Comparison of ENCODE assay signal across 15 cellular contexts in genomic region chr7:106369349-106369748, GRCh38.
A peak's percentile ranks its signal among the peaks of the same experiment; 100 is the strongest.
DNase-seq lines count a peak whose midpoint lies in the region; ATAC-seq and TF ChIP-seq lines count a peak whose summit lies in the region.
"Had no signal": no experiment of that assay in that cellular context is flagged by ENCODE, and none has a peak within 500 bp of the region (broad histone marks: within the 10 kb centered on the region; RNA-seq: fewer than 3 reads in every experiment).

No MANE protein-coding gene starts in this region.

- no peak overlapping the region for H3K4me3 Mint-ChIP-seq in natural killer cell
- H3K4me3 Mint-ChIP-seq: CD4-positive, alpha-beta memory T cell had no signal

- DNase-seq in stimulated activated CD4-positive, alpha-beta T cell treated with anti-CD3 and anti-CD28 coated beads, Interleukin-15, amount 100 ng/mL, for 24 hours, result peak; percentile 30
- no peak for DNase-seq in stimulated activated CD4-positive, alpha-beta T cell treated with anti-CD3 and anti-CD28 coated beads, Interleukin-4, amount 100 ng/mL, for 4 hours
- no peak for DNase-seq in RWPE2 (ENCODE audit: low spot score)
- DNase-seq in fibroblast of the aortic adventitia (ENCODE audit: low read depth), result peak; percentile 87
- DNase-seq in uterus, result peak; percentile 20 to 26
- no peak for DNase-seq in GM19238 (ENCODE audit: insufficient read length, low spot score)
- DNase-seq in natural killer cell, result no peak
- DNase-seq: aorta; CD4-positive, alpha-beta memory T cell; erythroblast; NCI-H1105 treated with DMSO at 0.1 percent for 48 hours; stomach had no signal

- ATAC-seq in RWPE2 (ENCODE audit: low read depth) (peak; percentile 73), GM21367 (IDR thresholded peaks at IDR 0.05; ENCODE audit: unreplicated experiment) (no peak), natural killer cell (no peak)
- ATAC-seq: GM12878 had no signal

- H3K27ac Mint-ChIP-seq in natural killer cell, result no peak overlapping the region
- H3K27ac Mint-ChIP-seq: CD4-positive, alpha-beta memory T cell had no signal

- no peaks in the 10 kb centered on the region for H3K36me3 ChIP-seq in RWPE2 (ENCODE audit: low read depth)
- H3K36me3 ChIP-seq in uterus, result no peaks in the 10 kb centered on the region
- H3K36me3 ChIP-seq: stomach had no signal

- H3K4me1 ChIP-seq in RWPE2 (ENCODE audit: insufficient read depth, poor library complexity, severe bottlenecking) (peaks cover 3% of the 10 kb centered on the region), uterus (no peaks in the 10 kb centered on the region)

- H3K36me3 Mint-ChIP-seq in natural killer cell, result no peaks in the 10 kb centered on the region
- H3K36me3 Mint-ChIP-seq: CD4-positive, alpha-beta memory T cell had no signal

- H3K27me3 ChIP-seq in RWPE2 (ENCODE audit: insufficient read depth, poor library complexity, severe bottlenecking) (no peaks in the 10 kb centered on the region), uterus (no peaks in the 10 kb centered on the region)
- H3K27me3 ChIP-seq: stomach had no signal

- TF ChIP-seq POLR2A in uterus (IDR thresholded peaks at IDR 0.05), result no peak

- no peaks in the 10 kb centered on the region for H3K9me3 Mint-ChIP-seq in natural killer cell
- H3K9me3 Mint-ChIP-seq: CD4-positive, alpha-beta memory T cell had no signal

- TF ChIP-seq CTCF in RWPE2 (IDR thresholded peaks at IDR 0.05; ENCODE audit: poor library complexity, severe bottlenecking) (no peak), fibroblast of the aortic adventitia (IDR thresholded peaks at IDR 0.05; ENCODE audit: insufficient read depth, low read length) (no peak), uterus (IDR thresholded peaks at IDR 0.05) (no peak), natural killer cell (IDR thresholded peaks at IDR 0.05) (no peak)

- H3K9me3 ChIP-seq in RWPE2 (ENCODE audit: severe bottlenecking) (no peaks in the 10 kb centered on the region), uterus (no peaks in the 10 kb centered on the region)
- H3K9me3 ChIP-seq: stomach had no signal

- H3K27ac ChIP-seq in RWPE2 (ENCODE audit: poor library complexity, severe bottlenecking) (no peak overlapping the region), uterus (peak overlapping the region in 1 of 2 donors; percentile 35)
- H3K27ac ChIP-seq: HL-60, stomach had no signal

- H3K4me1 Mint-ChIP-seq in natural killer cell, result no peaks in the 10 kb centered on the region
- H3K4me1 Mint-ChIP-seq: CD4-positive, alpha-beta memory T cell had no signal

- H3K4me3 ChIP-seq in RWPE2 (ENCODE audit: severe bottlenecking), result no peak overlapping the region
- H3K4me3 ChIP-seq in fibroblast of the aortic adventitia (ENCODE audit: low read depth, low read length), result no peak overlapping the region
- H3K4me3 ChIP-seq in uterus, result no peak overlapping the region
- H3K4me3 ChIP-seq: GM12878, stomach had no signal

- intact Hi-C loops in uterus (cut with DNase I; ENCODE audit: low total_unique reads) (no loop called here), natural killer cell (cut with micrococcal nuclease) (no loop called here)

- peaks cover 0 to under 1% of the 10 kb centered on the region in 2 donors for H3K27me3 Mint-ChIP-seq in natural killer cell (ENCODE audit: low read depth in 2 of 2)
- H3K27me3 Mint-ChIP-seq: CD4-positive, alpha-beta memory T cell had no signal

Comparison
In these comparisons a context has a peak if more than half of its experiments do, and no peak if none do; other contexts are left out.
1. DNase-seq: peak in stimulated activated CD4-positive, alpha-beta T cell treated with anti-CD3 and anti-CD28 coated beads, Interleukin-15, amount 100 ng/mL, for 24 hours (single experiment), fibroblast of the aortic adventitia (single experiment) and uterus (2 of 2); none in stimulated activated CD4-positive, alpha-beta T cell treated with anti-CD3 and anti-CD28 coated beads, Interleukin-4, amount 100 ng/mL, for 4 hours (0 of 2), RWPE2 (single experiment), GM19238 (single experiment) and natural killer cell (single experiment).